Comparison of ENCODE assay signal across 8 cellular contexts in genomic region chr4:182449186-182449880, GRCh38.
A peak's percentile ranks its signal among the peaks of the same experiment; 100 is the strongest.
DNase-seq lines count a peak whose midpoint lies in the region; ATAC-seq and TF ChIP-seq lines count a peak whose summit lies in the region.

No MANE protein-coding gene starts in this region.

- intact Hi-C loops in activated CD4-positive, alpha-beta T cell treated with anti-CD3 and anti-CD28 coated beads, Interleukin-2, amount 10 ng/mL, durations not matched to agents 24 days and 14 days (cut with micrococcal nuclease), result loop anchor here (5.0 kb wide), 1 partner anchor 307 kb away; no protein-coding TSS in a partner anchor

- TF ChIP-seq CTCF in choroid plexus epithelial cell (conservative IDR thresholded peaks at IDR 0.05; ENCODE audit: low read depth, low read length), result no peak

- peak overlapping the region; percentile 79 for H3K9ac ChIP-seq in mesenchymal stem cell (ENCODE audit: low read length)

- H3K4me3 ChIP-seq in choroid plexus epithelial cell (ENCODE audit: low read depth, low read length), result peak overlapping the region; percentile 71
- peak overlapping the region; percentile 87 to 95 for H3K4me3 ChIP-seq in mesenchymal stem cell (ENCODE audit: insufficient read depth in 1 of 2, low read depth in 1 of 2, low read length in 2 of 2)
- H3K4me3 ChIP-seq in urinary bladder (ENCODE audit: low read depth, low read length), result peak overlapping the region; percentile 58

- peak overlapping the region in 1 of 2 experiments; percentile 52 for H3K18ac ChIP-seq in mesenchymal stem cell (ENCODE audit: low read depth in 1 of 2, low read length in 2 of 2)

- ATAC-seq in GM21526 (IDR thresholded peaks at IDR 0.05; ENCODE audit: low FRiP score, unreplicated experiment), result no peak

- no peak for DNase-seq in activated CD4-positive, alpha-beta T cell treated with anti-CD3 and anti-CD28 coated beads, Interleukin-2, amount 10 ng/mL, durations not matched to agents 24 days and 14 days
- no peak for DNase-seq in activated CD4-positive, alpha-beta T cell treated with anti-CD3 and anti-CD28 coated beads for 4 hours
- DNase-seq in NCI-H2171 (lab: John Stamatoyannopoulos, UW) (peak; percentile 57), choroid plexus epithelial cell (ENCODE audit: low read depth) (peak; percentile 48), mesenchymal stem cell (peak; percentile 8), amniotic stem cell (lab: John Stamatoyannopoulos, UW) (no peak)

- H2BK12ac ChIP-seq in mesenchymal stem cell (ENCODE audit: low read length in 2 of 2), result no peak overlapping the region

- H3K27ac ChIP-seq in mesenchymal stem cell (ENCODE audit: low read length, poor library complexity, severe bottlenecking) (no peak overlapping the region), urinary bladder (ENCODE audit: low read depth) (no peak overlapping the region)

- no peak overlapping the region for H4K8ac ChIP-seq in mesenchymal stem cell (ENCODE audit: low read length)

- no peak overlapping the region for H3K23ac ChIP-seq in mesenchymal stem cell (ENCODE audit: low read length in 2 of 2)

- H2BK5ac ChIP-seq in mesenchymal stem cell (ENCODE audit: low read depth, low read length, poor library complexity, severe bottlenecking), result no peak overlapping the region

- no peaks in the 10 kb centered on the region for H3K9me3 Mint-ChIP-seq in activated CD4-positive, alpha-beta T cell treated with anti-CD3 and anti-CD28 coated beads, Interleukin-2, amount 10 ng/mL, durations not matched to agents 24 days and 14 days

- H2AK5ac ChIP-seq in mesenchymal stem cell (ENCODE audit: low read length, severe bottlenecking), result no peak overlapping the region

- H3K79me1 ChIP-seq in mesenchymal stem cell (replicated peaks; ENCODE audit: low read length, poor library complexity, severe bottlenecking), result peaks cover 7% of the 10 kb centered on the region

- H3K9me3 ChIP-seq in mesenchymal stem cell (ENCODE audit: control insufficient read depth, low read length), result no peaks in the 10 kb centered on the region

- under 1% methylated on average over 33 of the region's 34 CpGs for WGBS in mesenchymal stem cell
- WGBS in urinary bladder, result 1% methylated on average over 34 of the region's 34 CpGs

- no peaks in the 10 kb centered on the region for H3K36me3 ChIP-seq in mesenchymal stem cell (ENCODE audit: control insufficient read depth in 1 of 2, insufficient read depth in 2 of 2, low read depth in 1 of 2, low read length in 2 of 2)
- H3K36me3 ChIP-seq in urinary bladder (ENCODE audit: insufficient read depth), result no peaks in the 10 kb centered on the region

- no peaks in the 10 kb centered on the region for H3K36me3 Mint-ChIP-seq in activated CD4-positive, alpha-beta T cell treated with anti-CD3 and anti-CD28 coated beads, Interleukin-2, amount 10 ng/mL, durations not matched to agents 24 days and 14 days (ENCODE audit: low read depth)

- H3K4me1 Mint-ChIP-seq in activated CD4-positive, alpha-beta T cell treated with anti-CD3 and anti-CD28 coated beads, Interleukin-2, amount 10 ng/mL, durations not matched to agents 24 days and 14 days, result peaks cover 3% of the 10 kb centered on the region

- peak overlapping the region; percentile 72 for H3K4me3 Mint-ChIP-seq in activated CD4-positive, alpha-beta T cell treated with anti-CD3 and anti-CD28 coated beads, Interleukin-2, amount 10 ng/mL, durations not matched to agents 24 days and 14 days

- no peak overlapping the region for H4K91ac ChIP-seq in mesenchymal stem cell (ENCODE audit: low read length)

- peak overlapping the region; percentile 63 for H3K4me2 ChIP-seq in mesenchymal stem cell (ENCODE audit: low read length, poor library complexity, severe bottlenecking)

- H2AFZ ChIP-seq in mesenchymal stem cell (ENCODE audit: low read depth, low read length), result peak overlapping the region; percentile 71

- no peak overlapping the region for H3K4ac ChIP-seq in mesenchymal stem cell (ENCODE audit: low read depth in 1 of 2, low read length in 2 of 2)

- peak overlapping the region; percentile 67 for H2BK15ac ChIP-seq in mesenchymal stem cell (ENCODE audit: low read depth, poor library complexity, severe bottlenecking)

- no peaks in the 10 kb centered on the region for H3K27me3 ChIP-seq in mesenchymal stem cell (ENCODE audit: control insufficient read depth in 1 of 2, insufficient read depth in 1 of 2, low read length in 2 of 2)

- H3K14ac ChIP-seq in mesenchymal stem cell (ENCODE audit: low read length in 2 of 2), result peak overlapping the region in 1 of 2 experiments; percentile 32

- H3K4me1 ChIP-seq in mesenchymal stem cell (ENCODE audit: control insufficient read depth, insufficient read depth, low read depth, low read length) (peaks cover 5% of the 10 kb centered on the region), urinary bladder (ENCODE audit: insufficient read depth) (peaks cover 2% of the 10 kb centered on the region)

- H3K27ac Mint-ChIP-seq in activated CD4-positive, alpha-beta T cell treated with anti-CD3 and anti-CD28 coated beads, Interleukin-2, amount 10 ng/mL, durations not matched to agents 24 days and 14 days, result no peak overlapping the region

- H3K27me3 Mint-ChIP-seq in activated CD4-positive, alpha-beta T cell treated with anti-CD3 and anti-CD28 coated beads, Interleukin-2, amount 10 ng/mL, durations not matched to agents 24 days and 14 days, result peaks cover 54% of the 10 kb centered on the region

- no peak overlapping the region for H2BK120ac ChIP-seq in mesenchymal stem cell (ENCODE audit: low read depth, low read length)

Comparison
In these comparisons a context has a peak if more than half of its experiments do, and no peak if none do; other contexts are left out.
1. DNase-seq: peak in NCI-H2171 (single experiment), choroid plexus epithelial cell (single experiment) and mesenchymal stem cell (single experiment); none in activated CD4-positive, alpha-beta T cell treated with anti-CD3 and anti-CD28 coated beads, Interleukin-2, amount 10 ng/mL, durations not matched to agents 24 days and 14 days (single experiment), activated CD4-positive, alpha-beta T cell treated with anti-CD3 and anti-CD28 coated beads for 4 hours (0 of 2) and amniotic stem cell (single experiment).
2. Peak in every context shown above with its lines, with median percentiles within 50 percentile points of each other: H3K4me3 ChIP-seq.